In genomic region chr12:63144556-63144955, GRCh38 we compare ENCODE assay signal across 1 cellular context.
TF ChIP-seq lines count a peak whose summit lies in the region.

No MANE protein-coding gene starts in this region.

TF ChIP-seq in H1, 55 proteins besides CTCF, POLR2A, EP300 and RAD21 (continued from another document):
- no peak for TF ChIP-seq SP2 (IDR thresholded peaks at IDR 0.05; ENCODE audit: low read length)
- TF ChIP-seq SRF (IDR thresholded peaks at IDR 0.05; ENCODE audit: low read depth, low read length) = no peak
